In genomic region chrX:53711446-53711845, GRCh38 we compare ENCODE assay signal across 19 cellular contexts.
"Had no signal": no experiment of that assay in that cellular context is flagged by ENCODE, and none has a peak within 500 bp of the region (broad histone marks: within the 10 kb centered on the region; RNA-seq: fewer than 3 reads in every experiment).

No MANE protein-coding gene starts in this region.

- H3K4me3 Mint-ChIP-seq: naive thymus-derived CD4-positive, alpha-beta T cell had no signal

- H3K9me3 ChIP-seq: body of pancreas, esophagus squamous epithelium, ovary, sigmoid colon, spleen, thoracic aorta had no signal

- H3K4me1 ChIP-seq: body of pancreas, sigmoid colon had no signal

- H3K27ac Mint-ChIP-seq: activated naive CD4-positive, alpha-beta T cell treated with anti-CD3 and anti-CD28 coated beads, Interleukin-2, amount 50 U/mL, for 72 hours; naive thymus-derived CD4-positive, alpha-beta T cell had no signal

- H3K4me3 ChIP-seq: body of pancreas, esophagus squamous epithelium, ovary, sigmoid colon, spleen, thoracic aorta had no signal

- H3K9me3 Mint-ChIP-seq: activated naive CD4-positive, alpha-beta T cell treated with anti-CD3 and anti-CD28 coated beads, Interleukin-2, amount 50 U/mL, for 72 hours had no signal

- H3K27ac ChIP-seq: body of pancreas, esophagus squamous epithelium, ovary, sigmoid colon, spleen, thoracic aorta had no signal

- DNase-seq: activated CD4-positive, alpha-beta T cell treated with anti-CD3 and anti-CD28 coated beads, Interleukin-2, amount 50 U/mL, for 48 hours; activated CD4-positive, CD25-positive, alpha-beta regulatory T cell; amygdala; body of pancreas; central memory CD4-positive, alpha-beta T cell; cortex of kidney; effector CD4-positive, alpha-beta T cell; esophagus squamous epithelium; hippocampal formation; naive thymus-derived CD4-positive, alpha-beta T cell; ovary; sigmoid colon; spleen; SW 1271 had no signal

- H3K27me3 Mint-ChIP-seq: naive thymus-derived CD4-positive, alpha-beta T cell had no signal

- FAIRE-seq: keratinocyte, urothelium cell line had no signal

- H3K27me3 ChIP-seq: body of pancreas, esophagus squamous epithelium, ovary, spleen had no signal

- ATAC-seq: activated naive CD4-positive, alpha-beta T cell treated with anti-CD3 and anti-CD28 coated beads, Interleukin-2, amount 50 U/mL, for 72 hours; body of pancreas; left lobe of liver; naive thymus-derived CD4-positive, alpha-beta T cell had no signal

- H3K36me3 ChIP-seq: esophagus squamous epithelium, ovary, sigmoid colon, spleen, thoracic aorta had no signal
